ENCODE assay signal across 34 cellular contexts in the genomic region with DNA sequence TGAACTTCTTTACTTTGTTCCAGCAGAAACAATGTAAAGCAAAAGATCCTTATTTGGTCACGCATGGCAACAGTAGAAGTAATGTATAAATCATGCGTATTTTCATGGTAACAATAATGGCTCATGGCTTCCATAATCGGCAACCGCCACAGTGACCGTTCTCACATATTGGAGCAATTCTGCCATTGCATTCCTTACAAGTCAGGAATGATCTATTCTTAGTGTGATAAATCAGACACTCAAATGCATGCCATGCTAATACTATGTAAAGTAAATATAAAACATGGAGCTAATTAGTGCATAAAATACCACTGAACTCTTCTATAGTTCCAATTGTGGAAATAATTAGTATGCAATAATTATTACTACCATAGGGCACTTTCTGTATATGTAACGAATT. TPM values are rescaled to one million over a fixed set of nuclear protein-coding genes. Genes with fewer than 3 reads are reported as not detected.
"Had no signal": no experiment of that assay in that cellular context is flagged by ENCODE, and none has a peak within 500 bp of the region (broad histone marks: within the 10 kb centered on the region; RNA-seq: fewer than 3 reads in every experiment).

No MANE protein-coding gene starts in this region.

- H3K27ac ChIP-seq: adrenal gland, ascending aorta, body of pancreas, brain microvascular endothelial cell, breast epithelium, cardiac muscle cell had no signal

- H3K4me3 ChIP-seq: adrenal gland, ascending aorta, body of pancreas, breast epithelium, cardiac muscle cell had no signal

- DNase-seq: activated effector memory CD4-positive, alpha-beta T cell treated with anti-CD3 and anti-CD28 coated beads, Interleukin-2, amount 50 U/mL, for 16 hours; activated effector memory CD4-positive, alpha-beta T cell treated with Interleukin-2 at 50 U/mL for 16 hours; activated gamma-delta T cell; activated gamma-delta T cell treated with Interleukin-2 at 50 U/mL for 16 hours; activated naive CD4-positive, alpha-beta T cell; activated naive CD4-positive, alpha-beta T cell treated with anti-CD3 and anti-CD28 coated beads for 36 hours; activated naive CD4-positive, alpha-beta T cell treated with anti-CD3 and anti-CD28 coated beads, Interleukin-2, amount 10 ng/mL, durations not matched to agents 7 days and 5 days; activated naive CD4-positive, alpha-beta T cell treated with anti-CD3 and anti-CD28 coated beads, Interleukin-2, amount 50 U/mL, for 16 hours; activated naive CD4-positive, alpha-beta T cell treated with Interleukin-2 at 50 U/mL for 16 hours; activated naive CD8-positive, alpha-beta T cell treated with anti-CD3 and anti-CD28 coated beads for 36 hours; activated naive CD8-positive, alpha-beta T cell treated with anti-CD3 and anti-CD28 coated beads, Interleukin-2, amount 10 ng/mL, durations not matched to agents 7 days and 5 days; activated naive CD8-positive, alpha-beta T cell treated with anti-CD3 and anti-CD28 coated beads, Interleukin-2, amount 50 U/mL, for 24 hours; activated T-cell treated with anti-CD3 and anti-CD28 coated beads, Interleukin-2, amount 50 U/mL, for 1 hour; activated T-cell treated with anti-CD3 and anti-CD28 coated beads, Interleukin-2, amount 50 U/mL, for 24 hours; activated T-cell treated with anti-CD3 and anti-CD28 coated beads, Interleukin-2, amount 50 U/mL, for 4 hours; activated T-cell treated with anti-CD3 and anti-CD28 coated beads, Interleukin-2, amount 50 U/mL, for 48 hours; activated T-cell treated with anti-CD3 and anti-CD28 coated beads, Interleukin-2, amount 50 U/mL, for 72 hours; adrenal gland; amniotic stem cell; amygdala; anterior cingulate cortex; aorta; body of pancreas; brain microvascular endothelial cell; caudate nucleus; central memory CD4-positive, alpha-beta T cell; cerebellar nuclear complex had no signal

- H3K27me3 ChIP-seq: ascending aorta, body of pancreas, breast epithelium had no signal

- H3K9me3 ChIP-seq: adrenal gland, ascending aorta, body of pancreas had no signal

- H3K36me3 ChIP-seq: adrenal gland, ascending aorta, brain microvascular endothelial cell, breast epithelium, cardiac muscle cell had no signal

- H3K4me1 ChIP-seq: adrenal gland, ascending aorta, body of pancreas, breast epithelium had no signal

- ATAC-seq: activated naive CD4-positive, alpha-beta T cell treated with anti-CD3 and anti-CD28 coated beads, Interleukin-2, amount 50 U/mL, for 72 hours; activated naive CD8-positive, alpha-beta T cell treated with anti-CD3 and anti-CD28 coated beads, Interleukin-2, amount 50 U/mL, for 24 hours; activated T-cell treated with anti-CD3 and anti-CD28 coated beads, Interleukin-2, amount 50 U/mL, for 4 hours; activated T-cell treated with anti-CD3 and anti-CD28 coated beads, Interleukin-2, amount 50 U/mL, for 72 hours; activated T-helper 17 cell treated with anti-CD3 and anti-CD28 coated beads, Interleukin-2, amount 50 U/mL, for 72 hours; body of pancreas had no signal

RNA-seq across cellular contexts. Expression of a gene that starts 13.5 kb away (rescaled TPM):
- total RNA-seq: adrenal gland, aorta, ascending aorta, astrocyte, cardiac muscle cell, chondrocyte had no signal
- polyA plus RNA-seq: aorta, cardiac muscle cell had no signal
